Comparison of ENCODE assay signal across 8 cellular contexts in genomic region chr9:4985376-4986266, GRCh38. TPM values are rescaled to one million over a fixed set of nuclear protein-coding genes. Genes with fewer than 3 reads are reported as not detected.
DNase-seq lines count a peak whose midpoint lies in the region; TF ChIP-seq lines count a peak whose summit lies in the region.

No MANE protein-coding gene starts in this region.

- peaks cover 26% of the 10 kb centered on the region for H3K36me3 Mint-ChIP-seq in activated T-cell treated with anti-CD3 and anti-CD28 coated beads, Interleukin-2, amount 50 U/mL, for 24 hours (ENCODE audit: low read depth)

- WGBS in esophagus muscularis mucosa: 0% methylated on average over 18 of the region's 44 CpGs

- H3K4me3 ChIP-seq in esophagus muscularis mucosa (peak overlapping the region; percentile 80 to 90 (median 86)), mucosa of rectum (ENCODE audit: low read length in 2 of 2) (peak overlapping the region; percentile 74 to 90), tibial artery (peak overlapping the region; percentile 78 to 97)

- H3K36me3 ChIP-seq in esophagus muscularis mucosa (no peaks in the 10 kb centered on the region), mucosa of rectum (ENCODE audit: control insufficient read depth in 2 of 2, insufficient read depth in 2 of 2, low read length in 2 of 2) (no peaks in the 10 kb centered on the region), tibial artery (peaks cover 0 to 8% (median 0%) of the 10 kb centered on the region in 3 donors)

- no peaks in the 10 kb centered on the region for H3K9me3 ChIP-seq in esophagus muscularis mucosa
- no peaks in the 10 kb centered on the region for H3K9me3 ChIP-seq in mucosa of rectum (ENCODE audit: control insufficient read depth in 2 of 2, low read length in 2 of 2)
- H3K9me3 ChIP-seq in tibial artery: no peaks in the 10 kb centered on the region

- peaks cover 24 to 49% (median 48%) of the 10 kb centered on the region in 4 donors for H3K4me1 ChIP-seq in esophagus muscularis mucosa
- peaks cover 29 to 32% of the 10 kb centered on the region in 2 donors for H3K4me1 ChIP-seq in mucosa of rectum (ENCODE audit: control insufficient read depth in 2 of 2, insufficient read depth in 2 of 2, low read length in 2 of 2)
- peaks cover 0 to 67% (median 24%) of the 10 kb centered on the region in 4 donors for H3K4me1 ChIP-seq in tibial artery

- TF ChIP-seq CTCF in esophagus muscularis mucosa (IDR thresholded peaks at IDR 0.05) (no peak), tibial artery (IDR thresholded peaks at IDR 0.05) (no peak)

- no peak for TF ChIP-seq EP300 in esophagus muscularis mucosa (IDR thresholded peaks at IDR 0.05)

- H3K9ac ChIP-seq in mucosa of rectum (ENCODE audit: low read depth in 1 of 2, low read length in 2 of 2): peak overlapping the region; percentile 87 to 97

- H3K4me3 Mint-ChIP-seq in activated T-cell treated with anti-CD3 and anti-CD28 coated beads, Interleukin-2, amount 50 U/mL, for 24 hours: no peak overlapping the region

- peaks cover 49% of the 10 kb centered on the region for H3K4me1 Mint-ChIP-seq in activated T-cell treated with anti-CD3 and anti-CD28 coated beads, Interleukin-2, amount 50 U/mL, for 24 hours (ENCODE audit: low read depth)

- H3K27ac ChIP-seq in esophagus muscularis mucosa (replicated peaks in 1 of 4): peak overlapping the region; percentile 96 to 99 (median 98)
- peak overlapping the region; percentile 97 to 98 for H3K27ac ChIP-seq in mucosa of rectum (ENCODE audit: low read depth in 2 of 2, low read length in 2 of 2)
- peak overlapping the region; percentile 94 to 99 for H3K27ac ChIP-seq in tibial artery

- CTCF ChIA-PET in HEK293T (lab: Yijun Ruan, JAX): interaction anchor here (0.6 to 1.1 kb wide), 3 partner anchors 37 to 226 kb away, joined by 3 read pairs; no protein-coding TSS in a partner anchor

- DNase-seq in EH (ENCODE audit: low read depth): peak; percentile 60
- DNase-seq in HEK293T (ENCODE audit: extremely low spot score): peak; percentile 12
- DNase-seq in NCI-H2227 (lab: John Stamatoyannopoulos, UW; ENCODE audit: unreplicated experiment): peak; percentile 37
- DNase-seq in activated T-cell treated with anti-CD3 and anti-CD28 coated beads, Interleukin-2, amount 50 U/mL, for 24 hours: peak; percentile 51
- DNase-seq in esophagus muscularis mucosa (ENCODE audit: extremely low spot score): no peak
- peak in 1 of 2 donors; percentile 37 for DNase-seq in tibial artery
- DNase-seq in NCI-H2107 (lab: John Stamatoyannopoulos, UW): no peak

- H3K27me3 ChIP-seq in esophagus muscularis mucosa: no peaks in the 10 kb centered on the region
- no peaks in the 10 kb centered on the region for H3K27me3 ChIP-seq in mucosa of rectum (ENCODE audit: control insufficient read depth in 2 of 2, insufficient read depth in 2 of 2, low read length in 2 of 2)
- no peaks in the 10 kb centered on the region for H3K27me3 ChIP-seq in tibial artery

- H3K27ac Mint-ChIP-seq in activated T-cell treated with anti-CD3 and anti-CD28 coated beads, Interleukin-2, amount 50 U/mL, for 24 hours: peak overlapping the region; percentile 94

- H3K9me3 Mint-ChIP-seq in activated T-cell treated with anti-CD3 and anti-CD28 coated beads, Interleukin-2, amount 50 U/mL, for 24 hours: no peaks in the 10 kb centered on the region

- no peak for TF ChIP-seq POLR2A in esophagus muscularis mucosa (IDR thresholded peaks at IDR 0.05; ENCODE audit: low read depth)

- H3K27me3 Mint-ChIP-seq in activated T-cell treated with anti-CD3 and anti-CD28 coated beads, Interleukin-2, amount 50 U/mL, for 24 hours: no peaks in the 10 kb centered on the region

- POLR2A ChIA-PET in HEK293T (lab: Yijun Ruan, JAX): interaction anchor here (0.7 to 1.5 kb wide), 7 partner anchors 45 to 244 kb away, joined by 3 to 6 read pairs (median 3); partner anchors contain the start of gene AK3

- intact Hi-C loops in esophagus muscularis mucosa (cut with DNase I) (loop anchor here (2.0 to 10.0 kb wide), 4 partner anchors 89 to 321 kb away; partner anchors contain the start of genes PLPP6, RCL1 and SPATA6L), tibial artery (cut with DNase I; ENCODE audit: low total_unique reads) (loop anchor here (5.0 kb wide), 3 partner anchors 128 to 223 kb away; partner anchors contain the start of gene RCL1)

TF ChIP-seq in HEK293T, 16 proteins besides CTCF, POLR2A, EP300 and RAD21:
- TF ChIP-seq LEF1 (IDR thresholded peaks at IDR 0.05; ENCODE audit: borderline replicate concordance): no peak
- TF ChIP-seq L3MBTL2 (conservative IDR thresholded peaks at IDR 0.05): no peak
- no peak for TF ChIP-seq PKNOX1 (IDR thresholded peaks at IDR 0.05)
- no peak for TF ChIP-seq ELF4 (IDR thresholded peaks at IDR 0.05)
- TF ChIP-seq ZNF384 (IDR thresholded peaks at IDR 0.05): no peak
- TF ChIP-seq FOXM1 (IDR thresholded peaks at IDR 0.05; ENCODE audit: borderline replicate concordance): no peak
- no peak for TF ChIP-seq HDGF (IDR thresholded peaks at IDR 0.05; ENCODE audit: borderline replicate concordance)
- no peak for TF ChIP-seq FOXK2 (IDR thresholded peaks at IDR 0.05)
- TF ChIP-seq SP1 (IDR thresholded peaks at IDR 0.05): no peak
- no peak for TF ChIP-seq BHLHE40 (IDR thresholded peaks at IDR 0.05; ENCODE audit: borderline replicate concordance)
- no peak for TF ChIP-seq NFRKB (IDR thresholded peaks at IDR 0.05)
- no peak for TF ChIP-seq FOXA1 (IDR thresholded peaks at IDR 0.05)
- no peak for TF ChIP-seq SUZ12 (IDR thresholded peaks at IDR 0.05)
- TF ChIP-seq CTBP1 (IDR thresholded peaks at IDR 0.05; ENCODE audit: borderline replicate concordance): no peak
- TF ChIP-seq ARNT (IDR thresholded peaks at IDR 0.05): no peak
- TF ChIP-seq TARDBP (IDR thresholded peaks at IDR 0.05): no peak

RNA-seq across cellular contexts. Expression of gene JAK2, which starts 0.5 kb away (rescaled TPM):
- 10 to 100 TPM; 27.0 to 47.8 (median 35.1) TPM for total RNA-seq in esophagus muscularis mucosa

Comparison
In these comparisons a context has a peak if more than half of its experiments do, and no peak if none do; other contexts are left out.
1. DNase-seq: peak in EH (single experiment), HEK293T (single experiment), NCI-H2227 (single experiment) and activated T-cell treated with anti-CD3 and anti-CD28 coated beads, Interleukin-2, amount 50 U/mL, for 24 hours (single experiment); none in esophagus muscularis mucosa (single experiment) and NCI-H2107 (single experiment).
2. Peak in every context shown above with its lines, with median percentiles within 50 percentile points of each other: H3K27ac ChIP-seq and H3K4me3 ChIP-seq.